ENCODE assay signal across 2 cellular contexts in genomic region chr19:56126983-56127780, GRCh38.
A peak's percentile ranks its signal among the peaks of the same experiment; 100 is the strongest.
TF ChIP-seq lines count a peak whose summit lies in the region.

No MANE protein-coding gene starts in this region.

TF ChIP-seq in A549, 52 proteins besides CTCF, POLR2A, EP300 and RAD21:
- no peak for TF ChIP-seq PHF8 (IDR thresholded peaks at IDR 0.05; ENCODE audit: borderline replicate concordance, low read depth)
- TF ChIP-seq USF2 (IDR thresholded peaks at IDR 0.05): peak; percentile 43

TF ChIP-seq in HCT116, 20 proteins besides CTCF, POLR2A, EP300 and RAD21 (continued from another document):
- TF ChIP-seq CEBPB (IDR thresholded peaks at IDR 0.05; ENCODE audit: low read depth) (no peak), REST (IDR thresholded peaks at IDR 0.05; ENCODE audit: low read depth) (no peak), YY1 (IDR thresholded peaks at IDR 0.05; ENCODE audit: extremely low read depth, insufficient replicate concordance, low read depth, low read length) (no peak), EZH2phosphoT487 (IDR thresholded peaks at IDR 0.05; ENCODE audit: borderline replicate concordance) (no peak), JUND (IDR thresholded peaks at IDR 0.05) (no peak), SP1 (IDR thresholded peaks at IDR 0.05; ENCODE audit: low read depth) (no peak), ZFX (IDR thresholded peaks at IDR 0.05) (no peak), POLR2AphosphoS5 (IDR thresholded peaks at IDR 0.05; ENCODE audit: low read depth, low read length) (no peak), TCF7L2 (IDR thresholded peaks at IDR 0.05; ENCODE audit: borderline replicate concordance, extremely low read depth, insufficient read depth, insufficient read length) (no peak), ATF3 (IDR thresholded peaks at IDR 0.05) (no peak), ZBTB33 (IDR thresholded peaks at IDR 0.05; ENCODE audit: extremely low read depth, insufficient replicate concordance, low read length) (no peak), ZNF274 (IDR thresholded peaks at IDR 0.05; ENCODE audit: low read depth, low read length) (no peak), EZH2 (IDR thresholded peaks at IDR 0.05) (no peak)
TF ChIP-seq in HCT116: peak in this region for 0.
